In the genomic region with DNA sequence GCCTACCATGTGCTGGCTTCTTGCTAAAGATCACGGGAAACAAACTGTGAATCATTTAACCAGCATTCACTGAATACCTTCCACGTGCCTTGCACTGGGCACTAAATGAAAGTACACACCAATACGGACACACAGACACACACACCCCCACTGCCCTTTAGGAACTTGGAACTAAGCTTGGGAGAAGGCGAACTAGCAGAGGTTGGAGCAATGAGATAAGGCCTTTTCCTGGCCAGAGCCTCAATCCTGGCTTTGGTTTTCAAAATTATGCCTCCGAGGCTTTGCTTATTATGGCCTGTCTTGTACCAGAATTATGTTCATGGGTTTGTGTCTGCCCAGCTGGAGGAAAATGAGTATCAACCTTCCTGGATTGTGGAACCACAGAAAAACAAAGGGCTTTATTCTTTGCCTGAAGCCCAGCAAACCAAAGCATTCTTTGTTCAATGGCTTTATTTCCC, we compare ENCODE assay signal across 21 cellular contexts. TPM values are rescaled to one million over a fixed set of nuclear protein-coding genes. Genes with fewer than 3 reads are reported as not detected.
A peak's percentile ranks its signal among the peaks of the same experiment; 100 is the strongest.
DNase-seq lines count a peak whose midpoint lies in the region; ATAC-seq and TF ChIP-seq lines count a peak whose summit lies in the region.
"Had no signal": no experiment of that assay in that cellular context is flagged by ENCODE, and none has a peak within 500 bp of the region (broad histone marks: within the 10 kb centered on the region; RNA-seq: fewer than 3 reads in every experiment).

No MANE protein-coding gene starts in this region.

- peak; percentile 97 to 99 (median 98) for ATAC-seq in right lobe of liver
- no peak for ATAC-seq in activated naive CD4-positive, alpha-beta T cell treated with anti-CD3 and anti-CD28 coated beads, Interleukin-2, amount 50 U/mL, for 72 hours
- no peak for ATAC-seq in GM21367 (IDR thresholded peaks at IDR 0.05; ENCODE audit: unreplicated experiment)
- ATAC-seq in HG03196 (IDR thresholded peaks at IDR 0.05; ENCODE audit: unreplicated experiment), result no peak
- ATAC-seq: naive thymus-derived CD8-positive, alpha-beta T cell had no signal

- TF ChIP-seq POLR2A in right lobe of liver (IDR thresholded peaks at IDR 0.05), result peak; percentile 25

- H3K9me3 ChIP-seq in right lobe of liver, result no peaks in the 10 kb centered on the region
- H3K9me3 ChIP-seq: thyroid gland had no signal

- no peak overlapping the region for H3K4me3 ChIP-seq in fibroblast of villous mesenchyme (ENCODE audit: low read depth, low read length)
- no peak overlapping the region for H3K4me3 ChIP-seq in right lobe of liver
- H3K4me3 ChIP-seq: lung, thyroid gland had no signal

- peaks cover 0 to 5% (median 3%) of the 10 kb centered on the region in 4 donors for H3K36me3 ChIP-seq in right lobe of liver
- H3K36me3 ChIP-seq: thyroid gland had no signal

- no peak overlapping the region for H3K27ac Mint-ChIP-seq in activated naive CD4-positive, alpha-beta T cell treated with anti-CD3 and anti-CD28 coated beads, Interleukin-2, amount 50 U/mL, for 72 hours
- H3K27ac Mint-ChIP-seq: B cell; naive thymus-derived CD8-positive, alpha-beta T cell; T-helper 2 cell treated with Interferon-gamma antibody and Interleukin-4, amounts not matched to agents 5 μg/mL and 100 μg/mL, for 36 hours had no signal

- peaks cover 0 to 5% of the 10 kb centered on the region in 2 donors for H3K36me3 Mint-ChIP-seq in activated naive CD4-positive, alpha-beta T cell treated with anti-CD3 and anti-CD28 coated beads, Interleukin-2, amount 50 U/mL, for 72 hours

- DNase-seq in fibroblast of villous mesenchyme (ENCODE audit: low read depth) (peak; percentile 25), right lobe of liver (peak; percentile 41 to 89 (median 63))
- no peak for DNase-seq in activated naive CD4-positive, alpha-beta T cell treated with anti-CD3 and anti-CD28 coated beads, Interleukin-2, amount 50 U/mL, for 72 hours (ENCODE audit: low spot score in 2 of 2)
- DNase-seq: activated CD4-positive, alpha-beta T cell treated with anti-CD3 and anti-CD28 coated beads for 4 hours; activated CD8-positive, alpha-beta memory T cell treated with anti-CD3 and anti-CD28 coated beads, Interleukin-2, amount 50 U/mL, for 48 hours; activated naive CD4-positive, alpha-beta T cell; H7; naive thymus-derived CD8-positive, alpha-beta T cell; NCI-H1694 treated with DMSO at 0.1 percent for 48 hours; NCI-H446 treated with DMSO at 0.1 percent for 48 hours; retina; SHP77 treated with DMSO at 0.1 percent for 48 hours; stimulated activated CD4-positive, alpha-beta T cell treated with anti-CD3 and anti-CD28 coated beads, Interleukin-2, amount 100 ng/mL, for 24 hours; thyroid gland had no signal

- H3K27ac ChIP-seq in angular gyrus (ENCODE audit: low read depth, low read length) (peak overlapping the region; percentile 85), right lobe of liver (peak overlapping the region; percentile 28 to 88 (median 57)), temporal lobe (ENCODE audit: low read depth, low read length) (peak overlapping the region; percentile 95)
- H3K27ac ChIP-seq: thyroid gland had no signal

- 15% methylated on average over 5 of the region's 5 CpGs for WGBS in right lobe of liver (ENCODE audit: insufficient coverage, low coverage, low lambda C conversion rate, missing lambda C conversion rate)

- H3K9me3 Mint-ChIP-seq in activated naive CD4-positive, alpha-beta T cell treated with anti-CD3 and anti-CD28 coated beads, Interleukin-2, amount 50 U/mL, for 72 hours, result no peaks in the 10 kb centered on the region
- H3K9me3 Mint-ChIP-seq: T-helper 2 cell treated with Interferon-gamma antibody and Interleukin-4, amounts not matched to agents 5 μg/mL and 100 μg/mL, for 36 hours had no signal

- no peaks in the 10 kb centered on the region for H3K27me3 ChIP-seq in right lobe of liver
- H3K27me3 ChIP-seq: thyroid gland had no signal

- H3K4me1 ChIP-seq in right lobe of liver, result peaks cover 0 to 15% (median 3%) of the 10 kb centered on the region in 4 donors
- H3K4me1 ChIP-seq: thyroid gland had no signal

- TF ChIP-seq CTCF in fibroblast of villous mesenchyme (IDR thresholded peaks at IDR 0.05; ENCODE audit: insufficient read depth, low read depth, low read length), result no peak
- no peak for TF ChIP-seq CTCF in right lobe of liver (IDR thresholded peaks at IDR 0.05)

- intact Hi-C loops in right lobe of liver (cut with DNase I), result no loop called here

RNA-seq across cellular contexts. Expression of a gene that starts 32.3 kb away (rescaled TPM):
- 13.8 and 14.5 TPM in 2 replicates for total RNA-seq in fibroblast of villous mesenchyme
- 10 to 100 TPM; 24.0 to 41.6 (median 31.0) TPM for total RNA-seq in right lobe of liver
- 7.6 TPM for total RNA-seq in temporal lobe
- total RNA-seq in activated naive CD4-positive, alpha-beta T cell treated with anti-CD3 and anti-CD28 coated beads, Interleukin-2, amount 50 U/mL, for 72 hours, result 10 to 100 TPM; 11.6 to 16.4 TPM

Comparison
In these comparisons a context has a peak if more than half of its experiments do, and no peak if none do; other contexts are left out.
1. DNase-seq: peak in fibroblast of villous mesenchyme (single experiment) and right lobe of liver (3 of 3); none in activated naive CD4-positive, alpha-beta T cell treated with anti-CD3 and anti-CD28 coated beads, Interleukin-2, amount 50 U/mL, for 72 hours (0 of 2).
2. ATAC-seq: peak in right lobe of liver (4 of 4); none in activated naive CD4-positive, alpha-beta T cell treated with anti-CD3 and anti-CD28 coated beads, Interleukin-2, amount 50 U/mL, for 72 hours (0 of 2), GM21367 (single experiment) and HG03196 (single experiment).
3. Peak in every context shown above with its lines, with median percentiles within 50 percentile points of each other: H3K27ac ChIP-seq.